In the genomic region with DNA sequence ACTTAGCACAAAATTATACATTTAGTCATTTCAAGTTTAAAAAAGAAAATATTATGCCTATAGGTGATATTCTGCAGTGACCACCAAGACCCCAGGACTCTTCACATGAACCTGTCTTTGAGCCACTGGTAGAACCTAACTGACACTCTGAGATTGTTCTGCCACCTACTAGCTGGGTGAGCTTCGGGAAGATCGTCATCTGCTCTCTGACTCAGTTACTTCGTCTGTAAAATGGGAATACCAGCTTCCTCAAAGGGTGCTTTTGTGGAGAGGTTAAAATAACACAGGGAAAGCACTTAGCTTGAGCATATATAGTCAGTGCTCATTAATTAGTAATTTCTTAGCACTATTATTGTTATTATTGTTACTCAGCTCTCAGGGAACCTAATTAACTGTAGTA, we compare ENCODE assay signal across 20 cellular contexts.
DNase-seq lines count a peak whose midpoint lies in the region; ATAC-seq, FAIRE-seq and TF ChIP-seq lines count a peak whose summit lies in the region.
"Had no signal": no experiment of that assay in that cellular context is flagged by ENCODE, and none has a peak within 500 bp of the region (broad histone marks: within the 10 kb centered on the region; RNA-seq: fewer than 3 reads in every experiment).

No MANE protein-coding gene starts in this region.

- H3K27ac Mint-ChIP-seq in nephron progenitor cell (peak overlapping the region; percentile 84), neural progenitor cell (no peak overlapping the region)
- H3K27ac Mint-ChIP-seq: effector memory CD8-positive, alpha-beta T cell had no signal

- H3K4me3 Mint-ChIP-seq in nephron progenitor cell (no peak overlapping the region), neural progenitor cell (no peak overlapping the region)
- H3K4me3 Mint-ChIP-seq: effector memory CD8-positive, alpha-beta T cell had no signal

- no peaks in the 10 kb centered on the region for H3K79me2 ChIP-seq in K562 (ENCODE audit: control insufficient read depth, insufficient read depth, low read length)
- no peaks in the 10 kb centered on the region for H3K79me2 ChIP-seq in neural progenitor cell (ENCODE audit: low read depth)

- BruUV-seq in K562 (replicated peaks; lab: Mats Ljungman, UMichigan): no TSS peak

- no peak for TF ChIP-seq POLR2A in K562 (conservative IDR thresholded peaks at IDR 0.05)
- TF ChIP-seq POLR2A in thyroid gland (IDR thresholded peaks at IDR 0.05): no peak

- intact Hi-C loops in K562 (cut with micrococcal nuclease): no loop called here
- intact Hi-C loops in thyroid gland (cut with DNase I): no loop called here

- H3K36me3 ChIP-seq in HUES64 (ENCODE audit: insufficient read depth, low read length) (no peaks in the 10 kb centered on the region), K562 (ENCODE audit: control insufficient read depth, insufficient read depth, low read length) (no peaks in the 10 kb centered on the region), thyroid gland (no peaks in the 10 kb centered on the region), neural progenitor cell (no peaks in the 10 kb centered on the region)

- H3K9me3 ChIP-seq in HUES64 (ENCODE audit: insufficient read depth, low read depth, low read length) (no peaks in the 10 kb centered on the region), K562 (replicated peaks; ENCODE audit: control insufficient read depth, insufficient read depth, low read depth, low read length) (no peaks in the 10 kb centered on the region), thyroid gland (no peaks in the 10 kb centered on the region), neural progenitor cell (ENCODE audit: low read depth) (no peaks in the 10 kb centered on the region)
- H3K9me3 ChIP-seq: Caco-2 had no signal

- H3K9me1 ChIP-seq in K562 (ENCODE audit: control insufficient read depth, insufficient read depth, low read length): no peaks in the 10 kb centered on the region

- H3K4me1 Mint-ChIP-seq in nephron progenitor cell (peaks cover 74% of the 10 kb centered on the region), neural progenitor cell (peaks cover 50% of the 10 kb centered on the region)

- TF ChIP-seq EP300 in K562 (IDR thresholded peaks at IDR 0.05; ENCODE audit: low read length): no peak

- 93% methylated on average over 3 of the region's 3 CpGs for WGBS in HUES64
- WGBS in K562 (ENCODE audit: insufficient coverage, low coverage, missing lambda C conversion rate): 50% methylated on average over 3 of the region's 3 CpGs
- WGBS in thyroid gland, 2 donors: 91% methylated on average over 3 of the region's 3 CpGs

- no peak for TF ChIP-seq RAD21 in K562 (CRISPR knock-in tag; conservative IDR thresholded peaks at IDR 0.05 in 1 of 2, IDR thresholded peaks at IDR 0.05 in 1 of 2)

- H3K4me3 ChIP-seq in HUES64 (ENCODE audit: low read length) (no peak overlapping the region), K562 (no peak overlapping the region), thyroid gland (replicated peaks in 1 of 3) (no peak overlapping the region), neural progenitor cell (no peak overlapping the region)

- H3K27me3 ChIP-seq in HUES64 (ENCODE audit: insufficient read depth, low read length): no peaks in the 10 kb centered on the region; the same call in 1 of the 2 replicates
- no peaks in the 10 kb centered on the region; a peak in 1 of 5 replicates for H3K27me3 ChIP-seq in K562 (ENCODE audit: control insufficient read depth in 2 of 2, insufficient read depth in 2 of 2, low read length in 2 of 2)
- no peaks in the 10 kb centered on the region for H3K27me3 ChIP-seq in thyroid gland
- H3K27me3 ChIP-seq in neural progenitor cell: peaks cover 67% of the 10 kb centered on the region

- H3K9ac ChIP-seq in HUES64 (ENCODE audit: low read depth, low read length): no peak overlapping the region
- no peak overlapping the region for H3K9ac ChIP-seq in K562 (ENCODE audit: insufficient read depth in 1 of 2, low read depth in 2 of 2, low read length in 2 of 2)
- H3K9ac ChIP-seq in neural progenitor cell: no peak overlapping the region

- CTCF ChIA-PET in K562 (lab: Yijun Ruan, JAX; ENCODE audit: low intra/inter-chr PET ratio): no interaction called here

- POLR2A ChIA-PET in K562 (lab: Yijun Ruan, JAX): interaction anchor here (1.1 to 1.2 kb wide), 2 partner anchors 10 to 231 kb away, joined by 3 read pairs; no protein-coding TSS in a partner anchor

- ATAC-seq in K562: no peak
- ATAC-seq: effector memory CD8-positive, alpha-beta T cell; HCT116 had no signal

- H3K4me2 ChIP-seq in K562 (ENCODE audit: insufficient read depth, low read length) (no peak overlapping the region), neural progenitor cell (no peak overlapping the region)

- H3K9me3 Mint-ChIP-seq in nephron progenitor cell (no peaks in the 10 kb centered on the region), neural progenitor cell (no peaks in the 10 kb centered on the region)
- H3K9me3 Mint-ChIP-seq: effector memory CD8-positive, alpha-beta T cell had no signal

- DNase-seq in K562 (ENCODE audit: extremely low read depth in 1 of 4, low spot score in 3 of 4) (no peak), nephron progenitor cell (no peak), thyroid gland (no peak), activated T-cell treated with anti-CD3 and anti-CD28 coated beads for 4 hours (no peak), mucosa of gallbladder (ENCODE audit: low spot score) (no peak), neural progenitor cell (ENCODE audit: low spot score) (no peak)
- DNase-seq: activated CD4-positive, alpha-beta T cell treated with anti-CD3 and anti-CD28 coated beads for 4 hours; activated CD8-positive, alpha-beta memory T cell treated with anti-CD3 and anti-CD28 coated beads, Interleukin-2, amount 50 U/mL, for 4 hours; activated gamma-delta T cell; AML-193; anterior cingulate cortex; Caco-2; effector memory CD8-positive, alpha-beta T cell; hippocampal formation; NCI-H1105 treated with DMSO at 0.1 percent for 48 hours; NCI-H82; retina; stimulated activated naive CD4-positive, alpha-beta T cell treated with Interleukin-2 at 50 U/mL for 16 hours had no signal

- peak overlapping the region; percentile 95; the same call in 1 of the 2 replicates for H3K27ac ChIP-seq in HUES64 (ENCODE audit: low read depth, low read length)
- H3K27ac ChIP-seq in K562 (ENCODE audit: extremely low read depth, low read depth, low read length): no peak overlapping the region
- peak overlapping the region in 2 of 3 donors; percentile 89 to 97 for H3K27ac ChIP-seq in thyroid gland
- H3K27ac ChIP-seq in neural progenitor cell: no peak overlapping the region

- H3F3A ChIP-seq in neural progenitor cell (ENCODE audit: low read depth): peaks cover 8% of the 10 kb centered on the region

- peaks cover 8% of the 10 kb centered on the region for H3K27me3 Mint-ChIP-seq in nephron progenitor cell (ENCODE audit: low read depth, poor library complexity)
- H3K27me3 Mint-ChIP-seq in neural progenitor cell (ENCODE audit: insufficient read depth, low read depth): peaks cover 4% of the 10 kb centered on the region

- H4K20me1 ChIP-seq in K562 (replicated peaks; ENCODE audit: control insufficient read depth, insufficient read depth, low read length) (no peaks in the 10 kb centered on the region), neural progenitor cell (ENCODE audit: low read depth) (no peaks in the 10 kb centered on the region)

- H3K36me3 Mint-ChIP-seq in nephron progenitor cell (ENCODE audit: low read depth): no peaks in the 10 kb centered on the region
- H3K36me3 Mint-ChIP-seq in neural progenitor cell: no peaks in the 10 kb centered on the region

- in situ Hi-C loops in K562 (cut with MboI): no loop called here

- H2AFZ ChIP-seq in K562 (ENCODE audit: low read depth, low read length): no peak overlapping the region
- H2AFZ ChIP-seq in neural progenitor cell (replicated peaks): no peak overlapping the region

- FAIRE-seq in K562 (lab: Jason Lieb, UNC): no peak

- TF ChIP-seq CTCF in K562 (IDR thresholded peaks at IDR 0.05 in 2 of 3, conservative IDR thresholded peaks at IDR 0.05 in 1 of 3; ENCODE audit: insufficient read depth in 2 of 3, low read depth in 1 of 3, low read length in 3 of 3): no peak
- no peak for TF ChIP-seq CTCF in nephron progenitor cell (IDR thresholded peaks at IDR 0.05)
- no peak for TF ChIP-seq CTCF in thyroid gland (IDR thresholded peaks at IDR 0.05)
- no peak for TF ChIP-seq CTCF in neural progenitor cell (IDR thresholded peaks at IDR 0.05)

- H3K4me1 ChIP-seq in HUES64 (ENCODE audit: insufficient read depth, low read length) (peaks cover 38% of the 10 kb centered on the region), K562 (replicated peaks in 1 of 2; ENCODE audit: control insufficient read depth in 2 of 2, insufficient read depth in 2 of 2, low read length in 2 of 2) (peaks cover 7 to 9% of the 10 kb centered on the region in 2 experiments; a peak in 3 of 5 replicates), thyroid gland (peaks cover 21 to 31% of the 10 kb centered on the region in 2 donors), neural progenitor cell (peaks cover 17% of the 10 kb centered on the region)
- H3K4me1 ChIP-seq: Caco-2 had no signal

TF ChIP-seq in K562, 482 proteins besides CTCF, POLR2A, EP300 and RAD21:
- TF ChIP-seq ADNP (tag; IDR thresholded peaks at IDR 0.05): peak; percentile 57; the same call in 1 of the 2 replicates
- peak; percentile 65 for TF ChIP-seq RBM25 (IDR thresholded peaks at IDR 0.05; ENCODE audit: low read depth, low read length, severe bottlenecking)
- no peak for TF ChIP-seq HIVEP1 (CRISPR knock-in tag; IDR thresholded peaks at IDR 0.05)
- TF ChIP-seq, protein P1, sequence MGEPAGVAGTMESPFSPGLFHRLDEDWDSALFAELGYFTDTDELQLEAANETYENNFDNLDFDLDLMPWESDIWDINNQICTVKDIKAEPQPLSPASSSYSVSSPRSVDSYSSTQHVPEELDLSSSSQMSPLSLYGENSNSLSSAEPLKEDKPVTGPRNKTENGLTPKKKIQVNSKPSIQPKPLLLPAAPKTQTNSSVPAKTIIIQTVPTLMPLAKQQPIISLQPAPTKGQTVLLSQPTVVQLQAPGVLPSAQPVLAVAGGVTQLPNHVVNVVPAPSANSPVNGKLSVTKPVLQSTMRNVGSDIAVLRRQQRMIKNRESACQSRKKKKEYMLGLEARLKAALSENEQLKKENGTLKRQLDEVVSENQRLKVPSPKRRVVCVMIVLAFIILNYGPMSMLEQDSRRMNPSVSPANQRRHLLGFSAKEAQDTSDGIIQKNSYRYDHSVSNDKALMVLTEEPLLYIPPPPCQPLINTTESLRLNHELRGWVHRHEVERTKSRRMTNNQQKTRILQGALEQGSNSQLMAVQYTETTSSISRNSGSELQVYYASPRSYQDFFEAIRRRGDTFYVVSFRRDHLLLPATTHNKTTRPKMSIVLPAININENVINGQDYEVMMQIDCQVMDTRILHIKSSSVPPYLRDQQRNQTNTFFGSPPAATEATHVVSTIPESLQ (CRISPR knock-in tag; IDR thresholded peaks at IDR 0.05): no peak
- TF ChIP-seq BCOR (IDR thresholded peaks at IDR 0.05): peak; percentile 32; the same call in 1 of the 2 replicates

Comparison
In these comparisons a context has a peak if more than half of its experiments do, and no peak if none do; other contexts are left out.
1. H3K27ac ChIP-seq: peak in HUES64 (single experiment) and thyroid gland (2 of 3); none in K562 (single experiment) and neural progenitor cell (single experiment).